ENCODE assay signal across 1 cellular context in the genomic region with DNA sequence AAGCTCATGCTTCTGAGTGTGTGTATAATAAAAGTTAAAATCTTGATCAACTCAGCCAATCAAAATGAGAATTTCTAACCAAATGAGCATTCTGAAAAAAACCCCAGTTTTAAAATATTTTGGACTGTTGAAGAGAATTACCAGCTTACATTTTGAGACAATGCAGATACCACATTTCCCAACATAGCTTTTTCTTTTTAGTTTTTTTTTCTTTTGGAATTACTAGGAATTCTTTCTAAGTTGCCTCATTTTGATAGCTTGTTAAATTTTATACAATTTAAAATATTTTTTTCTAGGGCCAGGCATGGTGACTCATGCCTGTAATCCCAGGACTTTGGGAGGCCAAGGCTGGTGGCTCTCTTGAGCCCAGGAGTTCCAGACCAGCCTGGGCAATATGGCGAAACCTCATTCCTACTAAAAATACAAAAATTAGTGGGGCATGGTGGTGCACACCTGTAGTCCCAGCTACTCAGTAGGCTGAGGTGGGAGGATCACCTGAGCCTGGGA.
TF ChIP-seq lines count a peak whose summit lies in the region.

No MANE protein-coding gene starts in this region.

TF ChIP-seq in HEK293, 187 proteins besides CTCF, POLR2A, EP300 and RAD21:
- TF ChIP-seq, protein P1, sequence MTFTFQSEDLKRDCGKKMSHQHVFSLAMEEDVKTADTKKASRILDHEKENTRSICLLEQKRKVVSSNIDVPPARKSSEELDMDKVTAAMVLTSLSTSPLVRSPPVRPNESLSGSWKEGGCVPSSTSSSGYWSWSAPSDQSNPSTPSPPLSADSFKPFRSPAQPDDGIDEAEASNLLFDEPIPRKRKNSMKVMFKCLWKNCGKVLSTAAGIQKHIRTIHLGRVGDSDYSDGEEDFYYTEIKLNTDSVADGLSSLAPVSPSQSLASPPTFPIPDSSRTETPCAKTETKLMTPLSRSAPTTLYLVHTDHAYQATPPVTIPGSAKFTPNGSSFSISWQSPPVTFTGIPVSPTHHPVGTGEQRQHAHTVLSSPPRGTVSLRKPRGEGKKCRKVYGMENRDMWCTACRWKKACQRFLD (tag by site-specific recombination; IDR thresholded peaks at IDR 0.05): no peak
- TF ChIP-seq SP2 (tag by site-specific recombination; IDR thresholded peaks at IDR 0.05) (no peak), ZNF223 (tag by site-specific recombination; IDR thresholded peaks at IDR 0.05) (no peak), ZNF600 (tag by site-specific recombination; IDR thresholded peaks at IDR 0.05) (peak; percentile 34; the same call in 1 of the 2 replicates), ZNF521 (tag by site-specific recombination; IDR thresholded peaks at IDR 0.05) (no peak)
- TF ChIP-seq, protein P2, sequence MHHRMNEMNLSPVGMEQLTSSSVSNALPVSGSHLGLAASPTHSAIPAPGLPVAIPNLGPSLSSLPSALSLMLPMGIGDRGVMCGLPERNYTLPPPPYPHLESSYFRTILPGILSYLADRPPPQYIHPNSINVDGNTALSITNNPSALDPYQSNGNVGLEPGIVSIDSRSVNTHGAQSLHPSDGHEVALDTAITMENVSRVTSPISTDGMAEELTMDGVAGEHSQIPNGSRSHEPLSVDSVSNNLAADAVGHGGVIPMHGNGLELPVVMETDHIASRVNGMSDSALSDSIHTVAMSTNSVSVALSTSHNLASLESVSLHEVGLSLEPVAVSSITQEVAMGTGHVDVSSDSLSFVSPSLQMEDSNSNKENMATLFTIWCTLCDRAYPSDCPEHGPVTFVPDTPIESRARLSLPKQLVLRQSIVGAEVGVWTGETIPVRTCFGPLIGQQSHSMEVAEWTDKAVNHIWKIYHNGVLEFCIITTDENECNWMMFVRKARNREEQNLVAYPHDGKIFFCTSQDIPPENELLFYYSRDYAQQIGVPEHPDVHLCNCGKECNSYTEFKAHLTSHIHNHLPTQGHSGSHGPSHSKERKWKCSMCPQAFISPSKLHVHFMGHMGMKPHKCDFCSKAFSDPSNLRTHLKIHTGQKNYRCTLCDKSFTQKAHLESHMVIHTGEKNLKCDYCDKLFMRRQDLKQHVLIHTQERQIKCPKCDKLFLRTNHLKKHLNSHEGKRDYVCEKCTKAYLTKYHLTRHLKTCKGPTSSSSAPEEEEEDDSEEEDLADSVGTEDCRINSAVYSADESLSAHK (tag by site-specific recombination; IDR thresholded peaks at IDR 0.05): no peak
- TF ChIP-seq, protein P3, sequence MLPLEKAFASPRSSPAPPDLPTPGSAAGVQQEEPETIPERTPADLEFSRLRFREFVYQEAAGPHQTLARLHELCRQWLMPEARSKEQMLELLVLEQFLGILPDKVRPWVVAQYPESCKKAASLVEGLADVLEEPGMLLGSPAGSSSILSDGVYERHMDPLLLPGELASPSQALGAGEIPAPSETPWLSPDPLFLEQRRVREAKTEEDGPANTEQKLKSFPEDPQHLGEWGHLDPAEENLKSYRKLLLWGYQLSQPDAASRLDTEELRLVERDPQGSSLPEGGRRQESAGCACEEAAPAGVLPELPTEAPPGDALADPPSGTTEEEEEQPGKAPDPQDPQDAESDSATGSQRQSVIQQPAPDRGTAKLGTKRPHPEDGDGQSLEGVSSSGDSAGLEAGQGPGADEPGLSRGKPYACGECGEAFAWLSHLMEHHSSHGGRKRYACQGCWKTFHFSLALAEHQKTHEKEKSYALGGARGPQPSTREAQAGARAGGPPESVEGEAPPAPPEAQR (tag by site-specific recombination; IDR thresholded peaks at IDR 0.05): no peak
- TF ChIP-seq, protein P4, sequence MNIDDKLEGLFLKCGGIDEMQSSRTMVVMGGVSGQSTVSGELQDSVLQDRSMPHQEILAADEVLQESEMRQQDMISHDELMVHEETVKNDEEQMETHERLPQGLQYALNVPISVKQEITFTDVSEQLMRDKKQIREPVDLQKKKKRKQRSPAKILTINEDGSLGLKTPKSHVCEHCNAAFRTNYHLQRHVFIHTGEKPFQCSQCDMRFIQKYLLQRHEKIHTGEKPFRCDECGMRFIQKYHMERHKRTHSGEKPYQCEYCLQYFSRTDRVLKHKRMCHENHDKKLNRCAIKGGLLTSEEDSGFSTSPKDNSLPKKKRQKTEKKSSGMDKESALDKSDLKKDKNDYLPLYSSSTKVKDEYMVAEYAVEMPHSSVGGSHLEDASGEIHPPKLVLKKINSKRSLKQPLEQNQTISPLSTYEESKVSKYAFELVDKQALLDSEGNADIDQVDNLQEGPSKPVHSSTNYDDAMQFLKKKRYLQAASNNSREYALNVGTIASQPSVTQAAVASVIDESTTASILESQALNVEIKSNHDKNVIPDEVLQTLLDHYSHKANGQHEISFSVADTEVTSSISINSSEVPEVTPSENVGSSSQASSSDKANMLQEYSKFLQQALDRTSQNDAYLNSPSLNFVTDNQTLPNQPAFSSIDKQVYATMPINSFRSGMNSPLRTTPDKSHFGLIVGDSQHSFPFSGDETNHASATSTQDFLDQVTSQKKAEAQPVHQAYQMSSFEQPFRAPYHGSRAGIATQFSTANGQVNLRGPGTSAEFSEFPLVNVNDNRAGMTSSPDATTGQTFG (tag by site-specific recombination; IDR thresholded peaks at IDR 0.05; ENCODE audit: borderline replicate concordance): no peak
